In genomic region chr15:88940110-88940675, GRCh38 we compare ENCODE assay signal across 21 cellular contexts.
"Had no signal": no experiment of that assay in that cellular context is flagged by ENCODE, and none has a peak within 500 bp of the region (broad histone marks: within the 10 kb centered on the region; RNA-seq: fewer than 3 reads in every experiment).

No MANE protein-coding gene starts in this region.

- H3K27ac Mint-ChIP-seq: naive thymus-derived CD4-positive, alpha-beta T cell; nephron progenitor cell; stimulated activated naive B cell treated with anti-CD40 and anti-IgM and Interleukin-4, amounts not matched to agents 10 μg/mL and 1 μg/mL and 100 μg/mL, for 72 hours had no signal

- H3K36me3 Mint-ChIP-seq: naive thymus-derived CD4-positive, alpha-beta T cell had no signal

- H3K9me3 Mint-ChIP-seq: stimulated activated naive B cell treated with anti-CD40 and anti-IgM and Interleukin-4, amounts not matched to agents 10 μg/mL and 1 μg/mL and 100 μg/mL, for 72 hours had no signal

- H3K4me1 Mint-ChIP-seq: stimulated activated naive B cell treated with anti-CD40 and anti-IgM and Interleukin-4, amounts not matched to agents 10 μg/mL and 1 μg/mL and 100 μg/mL, for 72 hours had no signal

- H3K9me3 ChIP-seq: esophagus muscularis mucosa, neutrophil, sigmoid colon, stomach, upper lobe of left lung, uterus had no signal

- H3K4me1 ChIP-seq: esophagus muscularis mucosa, foreskin keratinocyte, sigmoid colon, stomach, upper lobe of left lung, uterus had no signal

- H3K27ac ChIP-seq: dorsolateral prefrontal cortex, epithelial cell of prostate, esophagus muscularis mucosa, foreskin keratinocyte, neutrophil, sigmoid colon, skin epidermis, stomach, upper lobe of left lung, uterus had no signal

- DNase-seq: cortex of kidney; dorsolateral prefrontal cortex; effector memory CD4-positive, alpha-beta T cell; foreskin keratinocyte; left colon; left ventricle myocardium superior; naive thymus-derived CD4-positive, alpha-beta T cell; nephron progenitor cell; posterior cingulate gyrus; sigmoid colon; stimulated activated CD4-positive, alpha-beta T cell treated with anti-CD3 and anti-CD28 coated beads, Interleukin-2, amount 100 ng/mL, for 24 hours; stimulated activated CD4-positive, alpha-beta T cell treated with anti-CD3 and anti-CD28 coated beads, Interleukin-4, amount 100 ng/mL, for 4 hours; stimulated activated naive B cell treated with anti-CD40 and anti-IgM and Interleukin-4, amounts not matched to agents 10 μg/mL and 1 μg/mL and 100 μg/mL, for 72 hours; stomach; substantia nigra; upper lobe of left lung; uterus had no signal

- ATAC-seq: foreskin keratinocyte; left colon; left ventricle myocardium superior; naive thymus-derived CD4-positive, alpha-beta T cell; stimulated activated naive B cell treated with anti-CD40 and anti-IgM and Interleukin-4, amounts not matched to agents 10 μg/mL and 1 μg/mL and 100 μg/mL, for 72 hours had no signal

- H3K4me3 Mint-ChIP-seq: naive thymus-derived CD4-positive, alpha-beta T cell; nephron progenitor cell; stimulated activated naive B cell treated with anti-CD40 and anti-IgM and Interleukin-4, amounts not matched to agents 10 μg/mL and 1 μg/mL and 100 μg/mL, for 72 hours had no signal

- H3K27me3 ChIP-seq: esophagus muscularis mucosa, foreskin keratinocyte, sigmoid colon, stomach, upper lobe of left lung, uterus had no signal

- H3K36me3 ChIP-seq: esophagus muscularis mucosa, neutrophil, sigmoid colon, stomach, upper lobe of left lung, uterus had no signal

- H3K4me3 ChIP-seq: dorsolateral prefrontal cortex, esophagus muscularis mucosa, sigmoid colon, skin epidermis, stomach, upper lobe of left lung, uterus had no signal
